ENCODE assay signal across 38 cellular contexts in genomic region chr20:54822407-54822806, GRCh38.
"Had no signal": no experiment of that assay in that cellular context is flagged by ENCODE, and none has a peak within 500 bp of the region (broad histone marks: within the 10 kb centered on the region; RNA-seq: fewer than 3 reads in every experiment).

No MANE protein-coding gene starts in this region.

- H3K4me1 Mint-ChIP-seq: activated naive CD4-positive, alpha-beta T cell treated with anti-CD3 and anti-CD28 coated beads, Interleukin-2, amount 10 ng/mL, durations not matched to agents 7 days and 5 days; activated naive CD4-positive, alpha-beta T cell treated with anti-CD3 and anti-CD28 coated beads, Interleukin-2, amount 50 U/mL, for 24 hours; activated naive CD8-positive, alpha-beta T cell treated with anti-CD3 and anti-CD28 coated beads, Interleukin-2, amount 10 ng/mL, durations not matched to agents 7 days and 5 days; activated naive CD8-positive, alpha-beta T cell treated with anti-CD3 and anti-CD28 coated beads, Interleukin-2, amount 50 U/mL, for 24 hours; activated T-helper 17 cell treated with anti-CD3 and anti-CD28 coated beads, Interleukin-2, amount 50 U/mL, for 72 hours; central memory CD8-positive, alpha-beta T cell had no signal

- H3K9me3 ChIP-seq: adrenal gland, ascending aorta, body of pancreas, breast epithelium had no signal

- H3K4me3 ChIP-seq: adrenal gland, ascending aorta, body of pancreas, breast epithelium, cardiac muscle cell had no signal

- H3K27me3 Mint-ChIP-seq: activated naive CD4-positive, alpha-beta T cell treated with anti-CD3 and anti-CD28 coated beads, Interleukin-2, amount 10 ng/mL, durations not matched to agents 7 days and 5 days; activated naive CD8-positive, alpha-beta T cell treated with anti-CD3 and anti-CD28 coated beads, Interleukin-2, amount 10 ng/mL, durations not matched to agents 7 days and 5 days; activated naive CD8-positive, alpha-beta T cell treated with anti-CD3 and anti-CD28 coated beads, Interleukin-2, amount 50 U/mL, for 24 hours; activated T-cell treated with anti-CD3 and anti-CD28 coated beads, Interleukin-2, amount 50 U/mL, for 24 hours; activated T-helper 17 cell treated with anti-CD3 and anti-CD28 coated beads, Interleukin-2, amount 50 U/mL, for 72 hours; central memory CD8-positive, alpha-beta T cell had no signal

- H3K27ac Mint-ChIP-seq: activated naive CD4-positive, alpha-beta T cell treated with anti-CD3 and anti-CD28 coated beads for 36 hours; activated naive CD4-positive, alpha-beta T cell treated with anti-CD3 and anti-CD28 coated beads, Interleukin-2, amount 10 ng/mL, durations not matched to agents 7 days and 5 days; activated naive CD4-positive, alpha-beta T cell treated with anti-CD3 and anti-CD28 coated beads, Interleukin-2, amount 50 U/mL, for 24 hours; activated naive CD4-positive, alpha-beta T cell treated with anti-CD3 and anti-CD28 coated beads, Interleukin-2, amount 50 U/mL, for 72 hours; activated naive CD8-positive, alpha-beta T cell; activated naive CD8-positive, alpha-beta T cell treated with anti-CD3 and anti-CD28 coated beads, Interleukin-2, amount 10 ng/mL, durations not matched to agents 7 days and 5 days; activated naive CD8-positive, alpha-beta T cell treated with anti-CD3 and anti-CD28 coated beads, Interleukin-2, amount 50 U/mL, for 24 hours; activated T-cell treated with anti-CD3 and anti-CD28 coated beads, Interleukin-2, amount 50 U/mL, for 24 hours; activated T-helper 1 cell treated with anti-CD3 and anti-CD28 coated beads, Interleukin-12 subunit alpha, Interleukin-12 subunit beta, Interleukin-2, Interleukin-4 antibody, amounts not matched to agents 30 ng/mL and 10 ng/mL and 1 ng/mL, durations not matched to agents 14 hours and 24 hours and 36 hours; activated T-helper 17 cell treated with anti-CD3 and anti-CD28 coated beads, Interleukin-2, amount 50 U/mL, for 72 hours; activated T-helper 2 cell treated with anti-CD3 and anti-CD28 coated beads, Interferon-gamma antibody, Interleukin-2, Interleukin-4, amounts not matched to agents 10 μg/mL and 5 μg/mL and 100 μg/mL, durations not matched to agents 14 hours and 24 hours and 36 hours; brain had no signal

- H3K4me3 Mint-ChIP-seq: activated naive CD4-positive, alpha-beta T cell treated with anti-CD3 and anti-CD28 coated beads for 36 hours; activated naive CD4-positive, alpha-beta T cell treated with anti-CD3 and anti-CD28 coated beads, Interleukin-2, amount 10 ng/mL, durations not matched to agents 7 days and 5 days; activated naive CD4-positive, alpha-beta T cell treated with anti-CD3 and anti-CD28 coated beads, Interleukin-2, amount 50 U/mL, for 24 hours; activated naive CD8-positive, alpha-beta T cell; activated naive CD8-positive, alpha-beta T cell treated with anti-CD3 and anti-CD28 coated beads, Interleukin-2, amount 10 ng/mL, durations not matched to agents 7 days and 5 days; activated naive CD8-positive, alpha-beta T cell treated with anti-CD3 and anti-CD28 coated beads, Interleukin-2, amount 50 U/mL, for 24 hours; activated T-cell treated with anti-CD3 and anti-CD28 coated beads, Interleukin-2, amount 50 U/mL, for 24 hours; activated T-cell treated with anti-CD3 and anti-CD28 coated beads, Interleukin-2, amount 50 U/mL, for 4 hours; activated T-helper 1 cell treated with anti-CD3 and anti-CD28 coated beads, Interleukin-12 subunit alpha, Interleukin-12 subunit beta, Interleukin-2, Interleukin-4 antibody, amounts not matched to agents 30 ng/mL and 10 ng/mL and 1 ng/mL, durations not matched to agents 14 hours and 24 hours and 36 hours; activated T-helper 17 cell treated with anti-CD3 and anti-CD28 coated beads, Interleukin-2, amount 50 U/mL, for 72 hours; brain; central memory CD8-positive, alpha-beta T cell had no signal

- ATAC-seq: activated naive CD4-positive, alpha-beta T cell treated with anti-CD3 and anti-CD28 coated beads, Interleukin-2, amount 50 U/mL, for 72 hours; activated naive CD8-positive, alpha-beta T cell treated with anti-CD3 and anti-CD28 coated beads, Interleukin-2, amount 50 U/mL, for 24 hours; activated T-cell treated with anti-CD3 and anti-CD28 coated beads, Interleukin-2, amount 50 U/mL, for 4 hours; activated T-helper 17 cell treated with anti-CD3 and anti-CD28 coated beads, Interleukin-2, amount 50 U/mL, for 72 hours; body of pancreas had no signal

- DNase-seq: activated effector memory CD4-positive, alpha-beta T cell treated with anti-CD3 and anti-CD28 coated beads, Interleukin-2, amount 50 U/mL, for 16 hours; activated effector memory CD4-positive, alpha-beta T cell treated with Interleukin-2 at 50 U/mL for 16 hours; activated gamma-delta T cell; activated gamma-delta T cell treated with Interleukin-2 at 50 U/mL for 16 hours; activated naive CD4-positive, alpha-beta T cell; activated naive CD4-positive, alpha-beta T cell treated with anti-CD3 and anti-CD28 coated beads for 36 hours; activated naive CD4-positive, alpha-beta T cell treated with anti-CD3 and anti-CD28 coated beads, Interleukin-2, amount 10 ng/mL, durations not matched to agents 7 days and 5 days; activated naive CD4-positive, alpha-beta T cell treated with anti-CD3 and anti-CD28 coated beads, Interleukin-2, amount 50 U/mL, for 16 hours; activated naive CD4-positive, alpha-beta T cell treated with Interleukin-2 at 50 U/mL for 16 hours; activated naive CD8-positive, alpha-beta T cell treated with anti-CD3 and anti-CD28 coated beads, Interleukin-2, amount 10 ng/mL, durations not matched to agents 7 days and 5 days; activated naive CD8-positive, alpha-beta T cell treated with anti-CD3 and anti-CD28 coated beads, Interleukin-2, amount 50 U/mL, for 24 hours; activated T-cell treated with anti-CD3 and anti-CD28 coated beads for 4 hours; activated T-cell treated with anti-CD3 and anti-CD28 coated beads, Interleukin-2, amount 50 U/mL, for 1 hour; activated T-cell treated with anti-CD3 and anti-CD28 coated beads, Interleukin-2, amount 50 U/mL, for 24 hours; activated T-cell treated with anti-CD3 and anti-CD28 coated beads, Interleukin-2, amount 50 U/mL, for 4 hours; activated T-cell treated with anti-CD3 and anti-CD28 coated beads, Interleukin-2, amount 50 U/mL, for 48 hours; adrenal gland; amniotic stem cell; amygdala; anterior cingulate cortex; aorta; body of pancreas; brain microvascular endothelial cell; caudate nucleus; central memory CD4-positive, alpha-beta T cell; cerebellar nuclear complex had no signal

- H3K27me3 ChIP-seq: adrenal gland, ascending aorta, body of pancreas, brain microvascular endothelial cell, breast epithelium had no signal

- H3K36me3 Mint-ChIP-seq: activated naive CD4-positive, alpha-beta T cell treated with anti-CD3 and anti-CD28 coated beads, Interleukin-2, amount 10 ng/mL, durations not matched to agents 7 days and 5 days; activated naive CD4-positive, alpha-beta T cell treated with anti-CD3 and anti-CD28 coated beads, Interleukin-2, amount 50 U/mL, for 24 hours; activated naive CD4-positive, alpha-beta T cell treated with anti-CD3 and anti-CD28 coated beads, Interleukin-2, amount 50 U/mL, for 72 hours; activated naive CD8-positive, alpha-beta T cell; activated naive CD8-positive, alpha-beta T cell treated with anti-CD3 and anti-CD28 coated beads, Interleukin-2, amount 10 ng/mL, durations not matched to agents 7 days and 5 days; brain had no signal

- FAIRE-seq: astrocyte had no signal

- H3K9me3 Mint-ChIP-seq: activated naive CD4-positive, alpha-beta T cell treated with anti-CD3 and anti-CD28 coated beads for 36 hours; activated naive CD4-positive, alpha-beta T cell treated with anti-CD3 and anti-CD28 coated beads, Interleukin-2, amount 10 ng/mL, durations not matched to agents 7 days and 5 days; activated naive CD4-positive, alpha-beta T cell treated with anti-CD3 and anti-CD28 coated beads, Interleukin-2, amount 50 U/mL, for 24 hours; activated naive CD8-positive, alpha-beta T cell treated with anti-CD3 and anti-CD28 coated beads, Interleukin-2, amount 50 U/mL, for 24 hours; activated T-cell treated with anti-CD3 and anti-CD28 coated beads, Interleukin-2, amount 50 U/mL, for 24 hours; activated T-helper 1 cell treated with anti-CD3 and anti-CD28 coated beads, Interleukin-12 subunit alpha, Interleukin-12 subunit beta, Interleukin-2, Interleukin-4 antibody, amounts not matched to agents 30 ng/mL and 10 ng/mL and 1 ng/mL, durations not matched to agents 14 hours and 24 hours and 36 hours; brain had no signal

- H3K27ac ChIP-seq: adrenal gland, ascending aorta, body of pancreas, brain microvascular endothelial cell, breast epithelium, cardiac muscle cell had no signal

- H3K36me3 ChIP-seq: adrenal gland, ascending aorta, brain microvascular endothelial cell, breast epithelium, cardiac muscle cell had no signal

- H3K4me1 ChIP-seq: adrenal gland, ascending aorta, body of pancreas, breast epithelium had no signal
